ENCODE assay signal across 12 cellular contexts in genomic region chr17:41692722-41693521, GRCh38. TPM values are rescaled to one million over a fixed set of nuclear protein-coding genes. Genes with fewer than 3 reads are reported as not detected.
DNase-seq lines count a peak whose midpoint lies in the region; ATAC-seq, FAIRE-seq and TF ChIP-seq lines count a peak whose summit lies in the region.
"Had no signal": no experiment of that assay in that cellular context is flagged by ENCODE, and none has a peak within 500 bp of the region (broad histone marks: within the 10 kb centered on the region; RNA-seq: fewer than 3 reads in every experiment).

No MANE protein-coding gene starts in this region.

- H3K9me3 Mint-ChIP-seq in MCF 10A (ENCODE audit: unreplicated experiment) = no peaks in the 10 kb centered on the region
- H3K9me3 Mint-ChIP-seq in stimulated activated naive CD8-positive, alpha-beta T cell treated with anti-CD3 and anti-CD28 coated beads, Interleukin-15, amount 100 ng/mL, for 72 hours = no peaks in the 10 kb centered on the region

- H3K27me3 ChIP-seq in breast epithelium (no peaks in the 10 kb centered on the region), endothelial cell of umbilical vein (ENCODE audit: control insufficient read depth in 2 of 2, insufficient read depth in 2 of 2, low read length in 2 of 2) (no peaks in the 10 kb centered on the region)
- H3K27me3 ChIP-seq: pancreas had no signal

- DNase-seq in MCF 10A (ENCODE audit: unreplicated experiment) (peak; percentile 30), breast epithelium (ENCODE audit: low spot score in 2 of 2) (no peak), endothelial cell of umbilical vein (ENCODE audit: low read depth, low spot score) (no peak), NCI-H748 treated with DMSO at 0.1 percent for 48 hours (lab: John Stamatoyannopoulos, UW) (no peak), occipital lobe (lab: John Stamatoyannopoulos, UW) (no peak)
- DNase-seq in stimulated activated naive CD8-positive, alpha-beta T cell treated with anti-CD3 and anti-CD28 coated beads, Interleukin-15, amount 100 ng/mL, for 72 hours = peak in 1 of 2 donors; percentile 38
- DNase-seq: AML-193, NCI-H187 had no signal

- dilution Hi-C loops in endothelial cell of umbilical vein (cut with MboI; ENCODE audit: extremely low pct_ligation_motif_present, low sequenced_read_pairs) = no loop called here

- CTCF ChIA-PET in MCF 10A (lab: Yijun Ruan, JAX) (interaction anchor here (0.6 to 0.7 kb wide), 2 partner anchors 302 to 1593 kb away, joined by 4 read pairs; no protein-coding TSS in a partner anchor), endothelial cell of umbilical vein (lab: Charles Lee) (interaction anchor here (0.6 to 0.9 kb wide), 2 partner anchors 27 to 152 kb away, joined by 3 read pairs; no protein-coding TSS in a partner anchor)

- TF ChIP-seq POLR2A in breast epithelium (IDR thresholded peaks at IDR 0.05) (no peak), endothelial cell of umbilical vein (IDR thresholded peaks at IDR 0.05; ENCODE audit: low read depth, low read length) (no peak)

- no peaks in the 10 kb centered on the region for H3K27me3 Mint-ChIP-seq in MCF 10A (ENCODE audit: insufficient read depth, unreplicated experiment)
- no peaks in the 10 kb centered on the region for H3K27me3 Mint-ChIP-seq in stimulated activated naive CD8-positive, alpha-beta T cell treated with anti-CD3 and anti-CD28 coated beads, Interleukin-15, amount 100 ng/mL, for 72 hours

- H3K4me1 Mint-ChIP-seq in MCF 10A (ENCODE audit: insufficient read depth, unreplicated experiment) = peaks cover 2% of the 10 kb centered on the region
- H3K4me1 Mint-ChIP-seq in stimulated activated naive CD8-positive, alpha-beta T cell treated with anti-CD3 and anti-CD28 coated beads, Interleukin-15, amount 100 ng/mL, for 72 hours = peaks cover 66% of the 10 kb centered on the region

- H3K9me1 ChIP-seq in endothelial cell of umbilical vein (replicated peaks; ENCODE audit: control insufficient read depth, extremely low read depth, insufficient read depth, low read length) = no peaks in the 10 kb centered on the region

- H3K4me2 ChIP-seq in endothelial cell of umbilical vein (ENCODE audit: insufficient read depth, low read length) = no peak overlapping the region

- H3K4me1 ChIP-seq in breast epithelium (peaks cover 8 to 16% of the 10 kb centered on the region in 2 donors), endothelial cell of umbilical vein (ENCODE audit: control insufficient read depth, extremely low read depth, insufficient read depth, low read length) (peaks cover 17% of the 10 kb centered on the region)

- peaks cover 21% of the 10 kb centered on the region for H3K79me2 ChIP-seq in endothelial cell of umbilical vein (ENCODE audit: control insufficient read depth, insufficient read depth, low read length)

- no peak for ATAC-seq in stimulated activated naive CD8-positive, alpha-beta T cell treated with anti-CD3 and anti-CD28 coated beads, Interleukin-15, amount 100 ng/mL, for 72 hours
- ATAC-seq in HG02623 (IDR thresholded peaks at IDR 0.05; ENCODE audit: unreplicated experiment) = no peak
- ATAC-seq: pancreas had no signal

- TF ChIP-seq CTCF in MCF 10A (IDR thresholded peaks at IDR 0.05; ENCODE audit: unreplicated experiment) (no peak), breast epithelium (IDR thresholded peaks at IDR 0.05) (no peak), VCaP (conservative IDR thresholded peaks at IDR 0.05) (no peak), endothelial cell of umbilical vein (IDR thresholded peaks at IDR 0.05; ENCODE audit: extremely low read depth in 1 of 2, insufficient read depth in 1 of 2, low read depth in 1 of 2, low read length in 2 of 2) (no peak)

- no peak overlapping the region for H2AFZ ChIP-seq in endothelial cell of umbilical vein (ENCODE audit: low read depth, low read length)

- H3K9me3 ChIP-seq in breast epithelium (no peaks in the 10 kb centered on the region), endothelial cell of umbilical vein (replicated peaks; ENCODE audit: control insufficient read depth, insufficient read depth, low read length) (no peaks in the 10 kb centered on the region)
- H3K9me3 ChIP-seq: pancreas had no signal

- POLR2A ChIA-PET in MCF 10A (lab: Yijun Ruan, JAX) = interaction anchor here (0.6 to 5.2 kb wide), 6 partner anchors 10 to 139 kb away, joined by 3 to 136 read pairs (median 4); partner anchors contain the start of gene JUP
- POLR2A ChIA-PET in endothelial cell of umbilical vein (lab: Charles Lee) = interaction anchor here (0.6 to 0.7 kb wide), 2 partner anchors 14 to 118 kb away, joined by 4 to 5 read pairs; no protein-coding TSS in a partner anchor

- H3K36me3 ChIP-seq in breast epithelium = no peaks in the 10 kb centered on the region
- H3K36me3 ChIP-seq in endothelial cell of umbilical vein (ENCODE audit: control insufficient read depth in 2 of 2, extremely low read depth in 1 of 2, insufficient read depth in 2 of 2, low read length in 2 of 2) = peaks cover 30 to 33% of the 10 kb centered on the region in 2 experiments

- BruUV-seq in MCF 10A (replicated peaks; lab: Mats Ljungman, UMichigan) (no TSS peak), endothelial cell of umbilical vein (replicated peaks; lab: Mats Ljungman, UMichigan) (no TSS peak)

- H3K27ac Mint-ChIP-seq in MCF 10A (ENCODE audit: low read depth, unreplicated experiment) = no peak overlapping the region
- peak overlapping the region; percentile 4 to 100 for H3K27ac Mint-ChIP-seq in stimulated activated naive CD8-positive, alpha-beta T cell treated with anti-CD3 and anti-CD28 coated beads, Interleukin-15, amount 100 ng/mL, for 72 hours

- H3K4me3 Mint-ChIP-seq in MCF 10A (ENCODE audit: unreplicated experiment) = no peak overlapping the region
- H3K4me3 Mint-ChIP-seq in stimulated activated naive CD8-positive, alpha-beta T cell treated with anti-CD3 and anti-CD28 coated beads, Interleukin-15, amount 100 ng/mL, for 72 hours = peak overlapping the region in 1 of 2 donors; percentile 17

- intact Hi-C loops in MCF 10A (cut with micrococcal nuclease) (no loop called here), breast epithelium (cut with DNase I; ENCODE audit: low total_unique reads) (no loop called here), endothelial cell of umbilical vein (cut with micrococcal nuclease) (no loop called here)

- H3K9ac ChIP-seq in endothelial cell of umbilical vein (replicated peaks; ENCODE audit: extremely low read depth, insufficient read depth, low read length) = no peak overlapping the region

- H3K36me3 Mint-ChIP-seq in MCF 10A (ENCODE audit: insufficient read depth, unreplicated experiment) = peaks cover 73% of the 10 kb centered on the region

- H3K27ac ChIP-seq in breast epithelium (peak overlapping the region in 1 of 2 donors; percentile 35), VCaP (peak overlapping the region; percentile 16; the same call in 1 of the 2 replicates), endothelial cell of umbilical vein (ENCODE audit: insufficient read depth, low read depth, low read length) (no peak overlapping the region)

- H4K20me1 ChIP-seq in endothelial cell of umbilical vein (replicated peaks; ENCODE audit: control insufficient read depth, extremely low read depth, insufficient read depth, low read length) = peaks cover 11% of the 10 kb centered on the region

- H3K4me3 ChIP-seq in breast epithelium (no peak overlapping the region), endothelial cell of umbilical vein (replicated peaks in 1 of 3; ENCODE audit: insufficient read depth in 1 of 3, low read depth in 1 of 3, low read length in 3 of 3) (no peak overlapping the region)
- H3K4me3 ChIP-seq: pancreas had no signal

- FAIRE-seq in endothelial cell of umbilical vein (lab: Jason Lieb, UNC) = peak; percentile 38
- FAIRE-seq: pancreas, RCC 7860 had no signal

TF ChIP-seq in endothelial cell of umbilical vein, 7 proteins besides CTCF, POLR2A, EP300 and RAD21 (continues in another document):
- peak; percentile 46 for TF ChIP-seq POLR2AphosphoS5 (IDR thresholded peaks at IDR 0.05; ENCODE audit: insufficient read depth, low read depth, low read length)

RNA-seq across cellular contexts. Expression of gene EIF1, which starts 4.2 kb away (rescaled TPM):
- total RNA-seq in MCF 10A (2022) (1,945 and 2,169 TPM in 2 replicates), breast epithelium (100 to 1,000 TPM; 217 to 850 (median 260) TPM), endothelial cell of umbilical vein (814 and 839 TPM in 2 replicates), occipital lobe (95.5 TPM)
- 145 and 168 TPM in 2 replicates for polyA plus RNA-seq in endothelial cell of umbilical vein
- 388 and 428 TPM in 2 replicates for polyA plus RNA-seq in endothelial cell of umbilical vein (2011; cell fraction: cytosol; rRNA removed)
- polyA plus RNA-seq in endothelial cell of umbilical vein (2011; cell fraction: nucleus; rRNA removed) = 419 and 463 TPM in 2 replicates
- polyA plus RNA-seq in endothelial cell of umbilical vein (2012) = 971 and 1,095 TPM in 2 replicates
- 103 and 130 TPM in 2 replicates for polyA minus RNA-seq in endothelial cell of umbilical vein
- 133 TPM for polyA minus RNA-seq in endothelial cell of umbilical vein (2011; cell fraction: cytosol; rRNA and poly(A)+ RNA removed)
- 207 and 218 TPM in 2 replicates for polyA minus RNA-seq in endothelial cell of umbilical vein (2011; cell fraction: nucleus; rRNA and poly(A)+ RNA removed)

RNA-seq across cellular contexts. Expression of gene GAST, which starts 19.2 kb away (rescaled TPM):
- total RNA-seq in MCF 10A (2022) (not detected in 2 replicates), breast epithelium (not detected), endothelial cell of umbilical vein (not detected in 2 replicates), occipital lobe (not detected)
- polyA plus RNA-seq in endothelial cell of umbilical vein = not detected in 2 replicates
- not detected in 2 replicates for polyA plus RNA-seq in endothelial cell of umbilical vein (2011; cell fraction: cytosol; rRNA removed)
- polyA plus RNA-seq in endothelial cell of umbilical vein (2011; cell fraction: nucleus; rRNA removed) = not detected in 2 replicates
- not detected in 2 replicates for polyA plus RNA-seq in endothelial cell of umbilical vein (2012)
- not detected in 2 replicates for polyA minus RNA-seq in endothelial cell of umbilical vein
- polyA minus RNA-seq in endothelial cell of umbilical vein (2011; cell fraction: cytosol; rRNA and poly(A)+ RNA removed) = not detected
- not detected in 2 replicates for polyA minus RNA-seq in endothelial cell of umbilical vein (2011; cell fraction: nucleus; rRNA and poly(A)+ RNA removed)
- total RNA-seq: pancreas had no signal
- polyA plus RNA-seq: pancreas had no signal

RNA-seq across cellular contexts. Expression of gene HAP1, which starts 41.5 kb away (rescaled TPM):
- total RNA-seq in MCF 10A (2022) (0.37 and 0.49 TPM in 2 replicates), breast epithelium (1 to 10 TPM in 1 of 3 donors, under 1 TPM in 1, not detected in 1; 0.33 to 2.2 TPM), endothelial cell of umbilical vein (0.23 and 0.24 TPM in 2 replicates), occipital lobe (0.16 TPM)
- 0.07 and 0.11 TPM in 2 replicates for polyA plus RNA-seq in endothelial cell of umbilical vein
- polyA plus RNA-seq in endothelial cell of umbilical vein (2011; cell fraction: cytosol; rRNA removed) = 0.03 and 0.05 TPM in 2 replicates
- polyA plus RNA-seq in endothelial cell of umbilical vein (2011; cell fraction: nucleus; rRNA removed) = 0.96 and 1.0 TPM in 2 replicates
- polyA plus RNA-seq in endothelial cell of umbilical vein (2012) = 0.27 TPM in 1 of 2 replicates, not detected in the other
- 0.06 TPM in 1 of 2 replicates, not detected in the other for polyA minus RNA-seq in endothelial cell of umbilical vein
- polyA minus RNA-seq in endothelial cell of umbilical vein (2011; cell fraction: cytosol; rRNA and poly(A)+ RNA removed) = not detected
- polyA minus RNA-seq in endothelial cell of umbilical vein (2011; cell fraction: nucleus; rRNA and poly(A)+ RNA removed) = 0.05 and 0.14 TPM in 2 replicates
